In genomic region chr2:63127594-63127993, GRCh38 we compare ENCODE assay signal across 7 cellular contexts.
"Had no signal": no experiment of that assay in that cellular context is flagged by ENCODE, and none has a peak within 500 bp of the region (broad histone marks: within the 10 kb centered on the region; RNA-seq: fewer than 3 reads in every experiment).

No MANE protein-coding gene starts in this region.

- FAIRE-seq: G401.6, GM12878, GM12892, GM18507, GM19239 had no signal

- DNase-seq: GDM1, GF-D8 had no signal

- ATAC-seq: GM12878 had no signal

- H3K4me3 ChIP-seq: GM12878 had no signal
